8 cellular contexts compared by ENCODE assay signal in genomic region chr10:15461353-15462108, GRCh38.
DNase-seq lines count a peak whose midpoint lies in the region; ATAC-seq and TF ChIP-seq lines count a peak whose summit lies in the region.

No MANE protein-coding gene starts in this region.

- WGBS in mesenchymal stem cell, result 3% methylated on average over 9 of the region's 9 CpGs

- no peak overlapping the region for H2BK15ac ChIP-seq in mesenchymal stem cell (ENCODE audit: low read depth, poor library complexity, severe bottlenecking)

- ATAC-seq in HG02973 (IDR thresholded peaks at IDR 0.05; ENCODE audit: unreplicated experiment), result no peak
- ATAC-seq in GM18867 (IDR thresholded peaks at IDR 0.05; ENCODE audit: unreplicated experiment), result no peak
- ATAC-seq in GM21390 (IDR thresholded peaks at IDR 0.05; ENCODE audit: unreplicated experiment), result no peak

- H4K91ac ChIP-seq in mesenchymal stem cell (ENCODE audit: low read length), result no peak overlapping the region

- H3K27ac ChIP-seq in C4-2B, result no peak overlapping the region
- H3K27ac ChIP-seq in mesenchymal stem cell (ENCODE audit: low read length, poor library complexity, severe bottlenecking), result no peak overlapping the region
- H3K27ac ChIP-seq in SJCRH30, result no peak overlapping the region

- H3K23ac ChIP-seq in mesenchymal stem cell (ENCODE audit: low read length in 2 of 2), result no peak overlapping the region

- TF ChIP-seq CTCF in C4-2B (conservative IDR thresholded peaks at IDR 0.05), result peak; percentile 24; the same call in 1 of the 2 replicates

- no peak overlapping the region for H3K14ac ChIP-seq in mesenchymal stem cell (ENCODE audit: low read length in 2 of 2)

- H3K9ac ChIP-seq in mesenchymal stem cell (ENCODE audit: low read length), result peak overlapping the region; percentile 43

- peak overlapping the region in 1 of 2 experiments; percentile 22 for H3K4me3 ChIP-seq in mesenchymal stem cell (ENCODE audit: insufficient read depth in 1 of 2, low read depth in 1 of 2, low read length in 2 of 2)
- H3K4me3 ChIP-seq in SJCRH30, result no peak overlapping the region

- H2BK120ac ChIP-seq in mesenchymal stem cell (ENCODE audit: low read depth, low read length), result no peak overlapping the region

- DNase-seq in M059J (ENCODE audit: low read depth), result peak; percentile 85
- DNase-seq in dermis blood vessel endothelial cell, result peak; percentile 48
- DNase-seq in mesenchymal stem cell, result peak; percentile 96
- no peak for DNase-seq in SJCRH30

- no peak overlapping the region for H2AFZ ChIP-seq in mesenchymal stem cell (ENCODE audit: low read depth, low read length)

- H2AK5ac ChIP-seq in mesenchymal stem cell (ENCODE audit: low read length, severe bottlenecking), result no peak overlapping the region

- H3K9me3 ChIP-seq in mesenchymal stem cell (ENCODE audit: control insufficient read depth, low read length) (no peaks in the 10 kb centered on the region), SJCRH30 (replicated peaks) (no peaks in the 10 kb centered on the region)

- H3K27me3 ChIP-seq in mesenchymal stem cell (ENCODE audit: control insufficient read depth in 1 of 2, insufficient read depth in 1 of 2, low read length in 2 of 2) (peaks cover 0 to 4% of the 10 kb centered on the region in 2 experiments), SJCRH30 (no peaks in the 10 kb centered on the region)

- peak overlapping the region in 1 of 2 experiments; percentile 28 for H3K18ac ChIP-seq in mesenchymal stem cell (ENCODE audit: low read depth in 1 of 2, low read length in 2 of 2)

- no peak overlapping the region for H2BK5ac ChIP-seq in mesenchymal stem cell (ENCODE audit: low read depth, low read length, poor library complexity, severe bottlenecking)

- H4K8ac ChIP-seq in mesenchymal stem cell (ENCODE audit: low read length), result no peak overlapping the region

- peak overlapping the region in 1 of 2 experiments; percentile 77 for H2BK12ac ChIP-seq in mesenchymal stem cell (ENCODE audit: low read length in 2 of 2)

- H3K4me1 ChIP-seq in mesenchymal stem cell (ENCODE audit: control insufficient read depth, insufficient read depth, low read depth, low read length) (no peaks in the 10 kb centered on the region), SJCRH30 (no peaks in the 10 kb centered on the region)

- peak overlapping the region in 1 of 2 experiments; percentile 8 for H3K4ac ChIP-seq in mesenchymal stem cell (ENCODE audit: low read depth in 1 of 2, low read length in 2 of 2)

- no peak overlapping the region for H3K4me2 ChIP-seq in mesenchymal stem cell (ENCODE audit: low read length, poor library complexity, severe bottlenecking)

- no peaks in the 10 kb centered on the region for H3K36me3 ChIP-seq in mesenchymal stem cell (ENCODE audit: control insufficient read depth in 1 of 2, insufficient read depth in 2 of 2, low read depth in 1 of 2, low read length in 2 of 2)
- no peaks in the 10 kb centered on the region for H3K36me3 ChIP-seq in SJCRH30

- no peaks in the 10 kb centered on the region for H3K79me1 ChIP-seq in mesenchymal stem cell (replicated peaks; ENCODE audit: low read length, poor library complexity, severe bottlenecking)

Comparison
In these comparisons a context has a peak if more than half of its experiments do, and no peak if none do; other contexts are left out.
1. DNase-seq: peak in M059J (single experiment), dermis blood vessel endothelial cell (single experiment) and mesenchymal stem cell (single experiment); none in SJCRH30 (0 of 2).